Comparison of ENCODE assay signal across 20 cellular contexts in the genomic region with DNA sequence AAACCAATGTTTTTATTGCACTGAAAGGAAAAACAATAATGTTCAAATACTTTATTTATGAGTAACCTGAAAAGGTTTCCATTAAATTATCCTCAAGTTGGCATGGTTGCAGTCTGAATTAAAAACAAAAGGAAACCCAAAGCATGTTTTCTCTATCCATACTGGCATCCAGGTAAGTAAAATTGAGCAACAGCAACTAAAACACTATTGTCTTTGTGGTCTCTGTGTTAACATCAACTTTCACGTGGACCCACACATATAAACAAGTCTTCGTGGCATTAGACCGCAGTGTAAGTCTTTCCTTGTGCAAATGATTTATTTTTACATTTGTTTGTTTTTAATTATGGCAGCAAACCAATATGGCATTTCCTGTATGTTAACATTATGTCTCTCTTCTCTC.
DNase-seq lines count a peak whose midpoint lies in the region; ATAC-seq, FAIRE-seq and TF ChIP-seq lines count a peak whose summit lies in the region.
"Had no signal": no experiment of that assay in that cellular context is flagged by ENCODE, and none has a peak within 500 bp of the region (broad histone marks: within the 10 kb centered on the region; RNA-seq: fewer than 3 reads in every experiment).

No MANE protein-coding gene starts in this region.

- H3K4me3 Mint-ChIP-seq in osteocyte (ENCODE audit: unreplicated experiment), result no peak overlapping the region
- H3K4me3 Mint-ChIP-seq in CD4-positive, alpha-beta T cell, result no peak overlapping the region
- H3K4me3 Mint-ChIP-seq: GM23338 had no signal

- H3K9ac ChIP-seq in fibroblast of lung (ENCODE audit: insufficient read depth, low read length), result no peak overlapping the region

- H3K4me1 Mint-ChIP-seq in osteocyte (ENCODE audit: unreplicated experiment), result peaks cover 32% of the 10 kb centered on the region
- no peaks in the 10 kb centered on the region for H3K4me1 Mint-ChIP-seq in CD4-positive, alpha-beta T cell (ENCODE audit: low read depth)
- H3K4me1 Mint-ChIP-seq: GM23338 had no signal

- 54 to 64% methylated on average over 3 of the region's 3 CpGs for WGBS in gastroesophageal sphincter (ENCODE audit: low coverage in 1 of 2), 2 donors

- H3K27me3 ChIP-seq in fibroblast of lung (ENCODE audit: control insufficient read depth, insufficient read depth, low read length) (no peaks in the 10 kb centered on the region), gastroesophageal sphincter (no peaks in the 10 kb centered on the region)
- no peaks in the 10 kb centered on the region for H3K27me3 ChIP-seq in CD4-positive, alpha-beta T cell (ENCODE audit: control insufficient read depth, insufficient read depth, low read length)
- H3K27me3 ChIP-seq: SJCRH30 had no signal

- no peak overlapping the region for H3K4me3 ChIP-seq in AG10803 (ENCODE audit: low read length)
- H3K4me3 ChIP-seq in fibroblast of lung (replicated peaks in 1 of 4; ENCODE audit: control extremely low read depth in 1 of 4, insufficient read depth in 1 of 4, low read depth in 3 of 4, low read length in 4 of 4), result no peak overlapping the region
- no peak overlapping the region for H3K4me3 ChIP-seq in gastroesophageal sphincter
- H3K4me3 ChIP-seq: GM23338, HAP-1, SJCRH30 had no signal

- CTCF ChIA-PET in CD4-positive, alpha-beta T cell (lab: Charles Lee), result no interaction called here

- H3K9me3 ChIP-seq in fibroblast of lung (ENCODE audit: control insufficient read depth, insufficient read depth, low read depth, low read length) (no peaks in the 10 kb centered on the region), gastroesophageal sphincter (no peaks in the 10 kb centered on the region)
- peaks cover 4% of the 10 kb centered on the region for H3K9me3 ChIP-seq in CD4-positive, alpha-beta T cell (ENCODE audit: control insufficient read depth, low read length)
- H3K9me3 ChIP-seq: SJCRH30 had no signal

- H3K4me2 ChIP-seq in fibroblast of lung (ENCODE audit: extremely low read depth, insufficient read depth, low read length), result no peak overlapping the region
- H3K4me2 ChIP-seq: GM23338 had no signal

- FAIRE-seq in HTR-8/SVneo (lab: Jason Lieb, UNC), result peak; percentile 42

- H3K79me2 ChIP-seq in fibroblast of lung (ENCODE audit: control insufficient read depth, insufficient read depth, low read length), result no peaks in the 10 kb centered on the region

- H3K27ac ChIP-seq in fibroblast of lung (ENCODE audit: insufficient read depth, low read length) (no peak overlapping the region), gastroesophageal sphincter (no peak overlapping the region)
- H3K27ac ChIP-seq in CD4-positive, alpha-beta T cell (ENCODE audit: low read depth, low read length), result no peak overlapping the region
- H3K27ac ChIP-seq: SJCRH30 had no signal

- H3K4me1 ChIP-seq in fibroblast of lung (ENCODE audit: control insufficient read depth, extremely low read depth, insufficient read depth, low read length), result peaks cover 2% of the 10 kb centered on the region
- no peaks in the 10 kb centered on the region for H3K4me1 ChIP-seq in gastroesophageal sphincter
- H3K4me1 ChIP-seq: HAP-1, SJCRH30 had no signal

- H2AFZ ChIP-seq in fibroblast of lung (ENCODE audit: low read length), result peak overlapping the region; percentile 56
- H2AFZ ChIP-seq: GM23338 had no signal

- POLR2A ChIA-PET in CD4-positive, alpha-beta T cell (lab: Charles Lee), result no interaction called here

- H3K36me3 ChIP-seq in fibroblast of lung (ENCODE audit: control insufficient read depth, insufficient read depth, low read length), result no peaks in the 10 kb centered on the region
- H3K36me3 ChIP-seq in gastroesophageal sphincter, result no peaks in the 10 kb centered on the region
- H3K36me3 ChIP-seq: HAP-1, SJCRH30 had no signal

- no peak for ATAC-seq in CD4-positive, alpha-beta T cell (ENCODE audit: poor library complexity)
- ATAC-seq in HG03135 (IDR thresholded peaks at IDR 0.05; ENCODE audit: unreplicated experiment) (no peak), gastroesophageal sphincter (no peak)
- ATAC-seq: GM23338, PC-3 had no signal

- H3K9me3 Mint-ChIP-seq in osteocyte (ENCODE audit: unreplicated experiment), result peaks cover 12% of the 10 kb centered on the region
- H3K9me3 Mint-ChIP-seq in CD4-positive, alpha-beta T cell, result peaks cover 22% of the 10 kb centered on the region

- no peaks in the 10 kb centered on the region for H4K20me1 ChIP-seq in fibroblast of lung (ENCODE audit: control insufficient read depth, extremely low read depth, insufficient read depth, low read length)

- no peak for TF ChIP-seq POLR2A in gastroesophageal sphincter (IDR thresholded peaks at IDR 0.05)

- intact Hi-C loops in CD4-positive, alpha-beta T cell (cut with DNase I, micrococcal nuclease), result no loop called here

- DNase-seq in AG10803 (ENCODE audit: low read depth) (peak; percentile 31), HTR-8/SVneo (ENCODE audit: insufficient read length, low spot score) (no peak), fibroblast of lung (ENCODE audit: low read depth in 2 of 2) (peak in 1 of 2 donors; percentile 65), osteocyte (ENCODE audit: extremely low spot score, unreplicated experiment) (no peak)
- DNase-seq in CD4-positive, alpha-beta T cell, result no peak
- DNase-seq: 8988T, ACHN, DMS153, MV-4-11, NCI-H1105, NCI-H1436 treated with DMSO at 0.1 percent for 48 hours, NCI-H187 treated with DMSO at 0.1 percent for 48 hours, NCI-H524, NCI-H748 treated with DMSO at 0.1 percent for 48 hours, PC-3, SJCRH30 had no signal

- TF ChIP-seq EP300 in gastroesophageal sphincter (IDR thresholded peaks at IDR 0.05), result no peak

- H3K27ac Mint-ChIP-seq in osteocyte (ENCODE audit: unreplicated experiment), result peak overlapping the region; percentile 39
- no peak overlapping the region for H3K27ac Mint-ChIP-seq in CD4-positive, alpha-beta T cell
- H3K27ac Mint-ChIP-seq: GM23338 had no signal

- H3K36me3 Mint-ChIP-seq in osteocyte (ENCODE audit: unreplicated experiment), result no peaks in the 10 kb centered on the region
- H3K36me3 Mint-ChIP-seq in CD4-positive, alpha-beta T cell (ENCODE audit: low read depth), result no peaks in the 10 kb centered on the region

- no peaks in the 10 kb centered on the region for H3K27me3 Mint-ChIP-seq in osteocyte (ENCODE audit: unreplicated experiment)
- H3K27me3 Mint-ChIP-seq in CD4-positive, alpha-beta T cell, result no peaks in the 10 kb centered on the region

- TF ChIP-seq CTCF in AG10803 (conservative IDR thresholded peaks at IDR 0.05; ENCODE audit: low read length) (no peak), fibroblast of lung (conservative IDR thresholded peaks at IDR 0.05 in 1 of 2, IDR thresholded peaks at IDR 0.05 in 1 of 2; ENCODE audit: low read depth in 1 of 2, low read length in 2 of 2) (no peak), osteocyte (IDR thresholded peaks at IDR 0.05) (no peak), gastroesophageal sphincter (IDR thresholded peaks at IDR 0.05) (no peak)
- no peak for TF ChIP-seq CTCF in CD4-positive, alpha-beta T cell (IDR thresholded peaks at IDR 0.05)
